8 cellular contexts compared by ENCODE assay signal in genomic region chr20:34710861-34711574, GRCh38. TPM values are rescaled to one million over a fixed set of nuclear protein-coding genes. Genes with fewer than 3 reads are reported as not detected.
DNase-seq lines count a peak whose midpoint lies in the region; ATAC-seq and TF ChIP-seq lines count a peak whose summit lies in the region.
"Had no signal": no experiment of that assay in that cellular context is flagged by ENCODE, and none has a peak within 500 bp of the region (broad histone marks: within the 10 kb centered on the region; RNA-seq: fewer than 3 reads in every experiment).

No MANE protein-coding gene starts in this region.

- H3K4me1 ChIP-seq in effector memory CD4-positive, alpha-beta T cell (ENCODE audit: control insufficient read depth, insufficient read depth, low read length, poor library complexity, severe bottlenecking), result peaks cover 16% of the 10 kb centered on the region

- no peak overlapping the region for H3K27ac ChIP-seq in effector memory CD4-positive, alpha-beta T cell (ENCODE audit: insufficient read depth, low read length, poor library complexity, severe bottlenecking)

- peaks cover 11% of the 10 kb centered on the region for H3K36me3 ChIP-seq in effector memory CD4-positive, alpha-beta T cell (ENCODE audit: control insufficient read depth, insufficient read depth, low read length)

- H3K9me3 Mint-ChIP-seq in Calu3 (ENCODE audit: low read depth, unreplicated experiment), result no peaks in the 10 kb centered on the region
- H3K9me3 Mint-ChIP-seq in activated naive CD8-positive, alpha-beta T cell treated with anti-CD3 and anti-CD28 coated beads, Interleukin-2, amount 50 U/mL, for 24 hours, result no peaks in the 10 kb centered on the region
- H3K9me3 Mint-ChIP-seq in neural crest cell, result no peaks in the 10 kb centered on the region

- H3K27me3 ChIP-seq in effector memory CD4-positive, alpha-beta T cell (replicated peaks; ENCODE audit: control insufficient read depth, insufficient read depth, low read length, poor library complexity, severe bottlenecking), result no peaks in the 10 kb centered on the region

- intact Hi-C loops in Calu3 (cut with micrococcal nuclease; ENCODE audit: unreplicated experiment), result loop anchor here (10.0 kb wide), 2 partner anchors 64 to 516 kb away; no protein-coding TSS in a partner anchor

- H3K27ac Mint-ChIP-seq in Calu3 (ENCODE audit: unreplicated experiment), result no peak overlapping the region
- no peak overlapping the region for H3K27ac Mint-ChIP-seq in activated naive CD8-positive, alpha-beta T cell treated with anti-CD3 and anti-CD28 coated beads, Interleukin-2, amount 50 U/mL, for 24 hours
- no peak overlapping the region for H3K27ac Mint-ChIP-seq in neural crest cell (ENCODE audit: unreplicated experiment)

- no peak for ATAC-seq in activated naive CD8-positive, alpha-beta T cell treated with anti-CD3 and anti-CD28 coated beads, Interleukin-2, amount 50 U/mL, for 24 hours

- no TSS peak for BruUV-seq in Calu3 (replicated peaks; lab: Mats Ljungman, UMichigan)

- H3K9me3 ChIP-seq in effector memory CD4-positive, alpha-beta T cell (ENCODE audit: control insufficient read depth, low read length), result no peaks in the 10 kb centered on the region
- H3K9me3 ChIP-seq: neutrophil had no signal

- CTCF ChIA-PET in Calu3 (lab: Charles Lee), result no interaction called here

- peaks cover 33% of the 10 kb centered on the region for H3K4me1 Mint-ChIP-seq in Calu3 (ENCODE audit: low read depth, unreplicated experiment)
- H3K4me1 Mint-ChIP-seq in activated naive CD8-positive, alpha-beta T cell treated with anti-CD3 and anti-CD28 coated beads, Interleukin-2, amount 50 U/mL, for 24 hours, result peaks cover 25% of the 10 kb centered on the region
- peaks cover 18% of the 10 kb centered on the region for H3K4me1 Mint-ChIP-seq in neural crest cell

- no peak overlapping the region for H3K4me3 ChIP-seq in effector memory CD4-positive, alpha-beta T cell (ENCODE audit: insufficient read depth, low read depth, low read length, poor library complexity, severe bottlenecking)

- H3K27me3 Mint-ChIP-seq in Calu3 (ENCODE audit: unreplicated experiment), result peaks cover 17% of the 10 kb centered on the region
- H3K27me3 Mint-ChIP-seq in activated naive CD8-positive, alpha-beta T cell treated with anti-CD3 and anti-CD28 coated beads, Interleukin-2, amount 50 U/mL, for 24 hours, result no peaks in the 10 kb centered on the region
- peaks cover 31% of the 10 kb centered on the region for H3K27me3 Mint-ChIP-seq in neural crest cell (ENCODE audit: low read depth)

- DNase-seq in Calu3 (no peak), Kasumi-1 (lab: John Stamatoyannopoulos, UW) (peak; percentile 48 to 63), neural crest cell (ENCODE audit: low read depth, low spot score) (no peak), DMS114 treated with DMSO at 0.1 percent for 48 hours (lab: John Stamatoyannopoulos, UW; ENCODE audit: unreplicated experiment) (no peak), NCI-H2196 treated with DMSO at 0.1 percent for 48 hours (lab: John Stamatoyannopoulos, UW; ENCODE audit: unreplicated experiment) (no peak)
- DNase-seq in activated naive CD8-positive, alpha-beta T cell treated with anti-CD3 and anti-CD28 coated beads, Interleukin-2, amount 50 U/mL, for 24 hours, result no peak
- DNase-seq in effector memory CD4-positive, alpha-beta T cell, result no peak

- H3K4me3 Mint-ChIP-seq in Calu3 (ENCODE audit: low read depth, unreplicated experiment), result peak overlapping the region; percentile 87
- H3K4me3 Mint-ChIP-seq in activated naive CD8-positive, alpha-beta T cell treated with anti-CD3 and anti-CD28 coated beads, Interleukin-2, amount 50 U/mL, for 24 hours, result peak overlapping the region; percentile 88
- peak overlapping the region; percentile 91 for H3K4me3 Mint-ChIP-seq in neural crest cell

- H3K36me3 Mint-ChIP-seq in Calu3 (ENCODE audit: insufficient read depth, unreplicated experiment) (peaks cover 49% of the 10 kb centered on the region), neural crest cell (ENCODE audit: low read depth) (peaks cover 4% of the 10 kb centered on the region)
- H3K36me3 Mint-ChIP-seq in activated naive CD8-positive, alpha-beta T cell treated with anti-CD3 and anti-CD28 coated beads, Interleukin-2, amount 50 U/mL, for 24 hours (ENCODE audit: low read depth), result peaks cover 10% of the 10 kb centered on the region

- TF ChIP-seq CTCF in Calu3 (IDR thresholded peaks at IDR 0.05; ENCODE audit: unreplicated experiment) (no peak), neural crest cell (conservative IDR thresholded peaks at IDR 0.05) (no peak)

RNA-seq across cellular contexts. Expression of gene TP53INP2, which starts 6.9 kb away (rescaled TPM):
- total RNA-seq in Calu3 (2022) (5.0 and 5.2 TPM in 2 replicates), neural crest cell (17.1 and 17.2 TPM in 2 replicates)

RNA-seq across cellular contexts. Expression of gene PIGU, which starts 34.1 kb away (rescaled TPM):
- 42.8 and 44.6 TPM in 2 replicates for total RNA-seq in Calu3 (2022)
- 54.9 and 55.5 TPM in 2 replicates for total RNA-seq in neural crest cell

Comparison
In these comparisons a context has a peak if more than half of its experiments do, and no peak if none do; other contexts are left out.
1. DNase-seq: peak in Kasumi-1 (2 of 2); none in Calu3 (single experiment), activated naive CD8-positive, alpha-beta T cell treated with anti-CD3 and anti-CD28 coated beads, Interleukin-2, amount 50 U/mL, for 24 hours (single experiment), neural crest cell (single experiment), DMS114 treated with DMSO at 0.1 percent for 48 hours (single experiment), NCI-H2196 treated with DMSO at 0.1 percent for 48 hours (single experiment) and effector memory CD4-positive, alpha-beta T cell (0 of 3).
2. Peak in every context shown above with its lines, with median percentiles within 50 percentile points of each other: H3K4me3 Mint-ChIP-seq.